ENCODE assay signal across 1 cellular context in genomic region chr5:178191661-178192060, GRCh38.
TF ChIP-seq lines count a peak whose summit lies in the region.

No MANE protein-coding gene starts in this region.

TF ChIP-seq in HEK293, 187 proteins besides CTCF, POLR2A, EP300 and RAD21 (continued from another document and continues in another):
- TF ChIP-seq, protein P1, sequence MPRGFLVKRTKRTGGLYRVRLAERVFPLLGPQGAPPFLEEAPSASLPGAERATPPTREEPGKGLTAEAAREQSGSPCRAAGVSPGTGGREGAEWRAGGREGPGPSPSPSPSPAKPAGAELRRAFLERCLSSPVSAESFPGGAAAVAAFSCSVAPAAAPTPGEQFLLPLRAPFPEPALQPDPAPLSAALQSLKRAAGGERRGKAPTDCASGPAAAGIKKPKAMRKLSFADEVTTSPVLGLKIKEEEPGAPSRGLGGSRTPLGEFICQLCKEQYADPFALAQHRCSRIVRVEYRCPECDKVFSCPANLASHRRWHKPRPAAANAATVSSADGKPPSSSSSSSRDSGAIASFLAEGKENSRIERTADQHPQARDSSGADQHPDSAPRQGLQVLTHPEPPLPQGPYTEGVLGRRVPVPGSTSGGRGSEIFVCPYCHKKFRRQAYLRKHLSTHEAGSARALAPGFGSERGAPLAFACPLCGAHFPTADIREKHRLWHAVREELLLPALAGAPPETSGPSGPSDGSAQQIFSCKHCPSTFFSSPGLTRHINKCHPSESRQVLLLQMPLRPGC (tag by site-specific recombination; IDR thresholded peaks at IDR 0.05): no peak
- TF ChIP-seq ZNF544 (tag by site-specific recombination; IDR thresholded peaks at IDR 0.05) (no peak), ZNF350 (tag by site-specific recombination; IDR thresholded peaks at IDR 0.05) (no peak), ZNF398 (tag by site-specific recombination; IDR thresholded peaks at IDR 0.05) (no peak), HOXD13 (CRISPR knock-in tag; IDR thresholded peaks at IDR 0.05; ENCODE audit: borderline replicate concordance) (no peak), SETDB1 (IDR thresholded peaks at IDR 0.05; ENCODE audit: insufficient read length, low read length) (no peak), ZNF19 (tag by site-specific recombination; IDR thresholded peaks at IDR 0.05; ENCODE audit: low read depth) (0 out of 2 replicates have a peak, but pooled peaks have one; percentile 30), ZNF624 (tag by site-specific recombination; IDR thresholded peaks at IDR 0.05) (no peak), ZNF701 (tag by site-specific recombination; IDR thresholded peaks at IDR 0.05) (no peak), YY1 (tag by site-specific recombination; IDR thresholded peaks at IDR 0.05) (no peak), ZBTB17 (tag by site-specific recombination; IDR thresholded peaks at IDR 0.05) (no peak), ZNF776 (tag by site-specific recombination; IDR thresholded peaks at IDR 0.05; ENCODE audit: borderline replicate concordance) (no peak), ZNF155 (tag by site-specific recombination; IDR thresholded peaks at IDR 0.05) (no peak), ZNF221 (tag by site-specific recombination; IDR thresholded peaks at IDR 0.05; ENCODE audit: borderline replicate concordance) (no peak), ZNF266 (tag by site-specific recombination; IDR thresholded peaks at IDR 0.05; ENCODE audit: low read depth) (peak; percentile 78), ZNF664 (tag by site-specific recombination; IDR thresholded peaks at IDR 0.05) (0 out of 2 replicates have a peak, but pooled peaks have one; percentile 16), ZFP41 (tag by site-specific recombination; IDR thresholded peaks at IDR 0.05; ENCODE audit: borderline replicate concordance) (no peak), ATF2 (tag by site-specific recombination; IDR thresholded peaks at IDR 0.05; ENCODE audit: low read depth) (no peak), PRDM6 (tag by site-specific recombination; IDR thresholded peaks at IDR 0.05) (no peak), SP3 (tag by site-specific recombination; IDR thresholded peaks at IDR 0.05) (no peak), ZIC2 (tag by site-specific recombination; IDR thresholded peaks at IDR 0.05) (no peak), ZNF341 (tag by site-specific recombination; IDR thresholded peaks at IDR 0.05; ENCODE audit: low read depth) (no peak; the same call in 1 of the 2 replicates), GLI2 (tag by site-specific recombination; IDR thresholded peaks at IDR 0.05; ENCODE audit: borderline replicate concordance, low read depth) (no peak; the same call in 1 of the 2 replicates), KLF9 (tag by site-specific recombination; IDR thresholded peaks at IDR 0.05; ENCODE audit: low read depth) (no peak), ZNF157 (tag by site-specific recombination; IDR thresholded peaks at IDR 0.05) (no peak), ZNF837 (tag by site-specific recombination; IDR thresholded peaks at IDR 0.05) (no peak), ZNF18 (tag by site-specific recombination; IDR thresholded peaks at IDR 0.05) (0 out of 2 replicates have a peak, but pooled peaks have one; percentile 22), ZNF202 (tag by site-specific recombination; IDR thresholded peaks at IDR 0.05; ENCODE audit: borderline replicate concordance) (peak; percentile 93), ZNF433 (tag by site-specific recombination; IDR thresholded peaks at IDR 0.05; ENCODE audit: low read depth) (peak; percentile 67; the same call in 1 of the 2 replicates), ZNF114 (tag by site-specific recombination; IDR thresholded peaks at IDR 0.05) (no peak), SCRT1 (tag by site-specific recombination; IDR thresholded peaks at IDR 0.05; ENCODE audit: borderline replicate concordance) (no peak), ZNF558 (tag by site-specific recombination; IDR thresholded peaks at IDR 0.05) (no peak), TRIM28 (IDR thresholded peaks at IDR 0.05; ENCODE audit: borderline replicate concordance, low read length) (no peak), ZNF140 (tag by site-specific recombination; IDR thresholded peaks at IDR 0.05) (peak; percentile 81), ZNF514 (tag by site-specific recombination; IDR thresholded peaks at IDR 0.05) (0 out of 2 replicates have a peak, but pooled peaks have one; percentile 31), KLF8 (tag by site-specific recombination; IDR thresholded peaks at IDR 0.05) (no peak), ZNF239 (tag by site-specific recombination; IDR thresholded peaks at IDR 0.05) (no peak), ZNF24 (tag by site-specific recombination; IDR thresholded peaks at IDR 0.05) (no peak), GLIS1 (tag by site-specific recombination; IDR thresholded peaks at IDR 0.05) (no peak), ZBTB11 (tag by site-specific recombination; conservative IDR thresholded peaks at IDR 0.05; ENCODE audit: low read depth) (peak; percentile 68), ZFHX2 (tag by site-specific recombination; conservative IDR thresholded peaks at IDR 0.05) (no peak), GFI1B (tag by site-specific recombination; IDR thresholded peaks at IDR 0.05) (no peak), GLI4 (tag by site-specific recombination; IDR thresholded peaks at IDR 0.05) (no peak)
- TF ChIP-seq, protein P2, sequence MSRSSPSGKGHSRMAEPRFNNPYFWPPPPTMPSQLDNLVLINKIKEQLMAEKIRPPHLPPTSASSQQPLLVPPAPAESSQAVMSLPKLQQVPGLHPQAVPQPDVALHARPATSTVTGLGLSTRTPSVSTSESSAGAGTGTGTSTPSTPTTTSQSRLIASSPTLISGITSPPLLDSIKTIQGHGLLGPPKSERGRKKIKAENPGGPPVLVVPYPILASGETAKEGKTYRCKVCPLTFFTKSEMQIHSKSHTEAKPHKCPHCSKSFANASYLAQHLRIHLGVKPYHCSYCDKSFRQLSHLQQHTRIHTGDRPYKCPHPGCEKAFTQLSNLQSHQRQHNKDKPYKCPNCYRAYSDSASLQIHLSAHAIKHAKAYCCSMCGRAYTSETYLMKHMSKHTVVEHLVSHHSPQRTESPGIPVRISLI (tag by site-specific recombination; IDR thresholded peaks at IDR 0.05): no peak
- TF ChIP-seq, protein P3, sequence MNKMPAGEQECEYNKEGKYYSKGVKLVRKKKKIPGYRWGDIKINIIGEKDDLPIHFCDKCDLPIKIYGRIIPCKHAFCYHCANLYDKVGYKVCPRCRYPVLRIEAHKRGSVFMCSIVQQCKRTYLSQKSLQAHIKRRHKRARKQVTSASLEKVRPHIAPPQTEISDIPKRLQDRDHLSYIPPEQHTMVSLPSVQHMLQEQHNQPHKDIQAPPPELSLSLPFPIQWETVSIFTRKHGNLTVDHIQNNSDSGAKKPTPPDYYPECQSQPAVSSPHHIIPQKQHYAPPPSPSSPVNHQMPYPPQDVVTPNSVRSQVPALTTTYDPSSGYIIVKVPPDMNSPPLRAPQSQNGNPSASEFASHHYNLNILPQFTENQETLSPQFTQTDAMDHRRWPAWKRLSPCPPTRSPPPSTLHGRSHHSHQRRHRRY (tag by site-specific recombination; IDR thresholded peaks at IDR 0.05): no peak
- TF ChIP-seq, protein P4, sequence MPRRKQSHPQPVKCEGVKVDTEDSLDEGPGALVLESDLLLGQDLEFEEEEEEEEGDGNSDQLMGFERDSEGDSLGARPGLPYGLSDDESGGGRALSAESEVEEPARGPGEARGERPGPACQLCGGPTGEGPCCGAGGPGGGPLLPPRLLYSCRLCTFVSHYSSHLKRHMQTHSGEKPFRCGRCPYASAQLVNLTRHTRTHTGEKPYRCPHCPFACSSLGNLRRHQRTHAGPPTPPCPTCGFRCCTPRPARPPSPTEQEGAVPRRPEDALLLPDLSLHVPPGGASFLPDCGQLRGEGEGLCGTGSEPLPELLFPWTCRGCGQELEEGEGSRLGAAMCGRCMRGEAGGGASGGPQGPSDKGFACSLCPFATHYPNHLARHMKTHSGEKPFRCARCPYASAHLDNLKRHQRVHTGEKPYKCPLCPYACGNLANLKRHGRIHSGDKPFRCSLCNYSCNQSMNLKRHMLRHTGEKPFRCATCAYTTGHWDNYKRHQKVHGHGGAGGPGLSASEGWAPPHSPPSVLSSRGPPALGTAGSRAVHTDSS (tag by site-specific recombination; IDR thresholded peaks at IDR 0.05): no peak
- TF ChIP-seq, protein P5, sequence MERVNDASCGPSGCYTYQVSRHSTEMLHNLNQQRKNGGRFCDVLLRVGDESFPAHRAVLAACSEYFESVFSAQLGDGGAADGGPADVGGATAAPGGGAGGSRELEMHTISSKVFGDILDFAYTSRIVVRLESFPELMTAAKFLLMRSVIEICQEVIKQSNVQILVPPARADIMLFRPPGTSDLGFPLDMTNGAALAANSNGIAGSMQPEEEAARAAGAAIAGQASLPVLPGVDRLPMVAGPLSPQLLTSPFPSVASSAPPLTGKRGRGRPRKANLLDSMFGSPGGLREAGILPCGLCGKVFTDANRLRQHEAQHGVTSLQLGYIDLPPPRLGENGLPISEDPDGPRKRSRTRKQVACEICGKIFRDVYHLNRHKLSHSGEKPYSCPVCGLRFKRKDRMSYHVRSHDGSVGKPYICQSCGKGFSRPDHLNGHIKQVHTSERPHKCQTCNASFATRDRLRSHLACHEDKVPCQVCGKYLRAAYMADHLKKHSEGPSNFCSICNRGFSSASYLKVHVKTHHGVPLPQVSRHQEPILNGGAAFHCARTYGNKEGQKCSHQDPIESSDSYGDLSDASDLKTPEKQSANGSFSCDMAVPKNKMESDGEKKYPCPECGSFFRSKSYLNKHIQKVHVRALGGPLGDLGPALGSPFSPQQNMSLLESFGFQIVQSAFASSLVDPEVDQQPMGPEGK (tag by site-specific recombination; IDR thresholded peaks at IDR 0.05): no peak
- TF ChIP-seq, protein P6, sequence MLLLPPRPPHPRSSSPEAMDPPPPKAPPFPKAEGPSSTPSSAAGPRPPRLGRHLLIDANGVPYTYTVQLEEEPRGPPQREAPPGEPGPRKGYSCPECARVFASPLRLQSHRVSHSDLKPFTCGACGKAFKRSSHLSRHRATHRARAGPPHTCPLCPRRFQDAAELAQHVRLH (tag by site-specific recombination; IDR thresholded peaks at IDR 0.05): no peak
